In the genomic region with DNA sequence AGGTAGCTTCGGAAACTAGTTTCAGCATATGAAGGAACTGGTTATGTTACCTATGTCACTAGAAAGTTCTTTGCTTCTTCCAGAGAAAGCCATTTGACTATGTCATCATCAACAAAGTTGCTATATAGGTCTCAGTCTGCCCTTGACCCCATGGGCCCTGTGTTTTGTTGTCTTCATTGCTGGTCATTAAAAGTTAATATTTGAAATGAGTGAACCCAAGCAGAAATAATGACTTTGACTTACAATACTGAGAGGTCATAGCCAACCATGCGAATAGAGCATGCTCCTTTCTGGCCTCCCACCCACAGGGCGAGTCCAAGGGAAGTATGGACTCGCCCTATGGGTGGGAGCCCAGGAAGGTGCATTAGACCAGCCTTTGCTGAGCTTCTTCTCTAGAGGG, we compare ENCODE assay signal across 1 cellular context.
TF ChIP-seq lines count a peak whose summit lies in the region.

No MANE protein-coding gene starts in this region.

TF ChIP-seq in GM12878, 131 proteins besides CTCF, POLR2A, EP300 and RAD21 (continued from another document):
- TF ChIP-seq, protein P1, sequence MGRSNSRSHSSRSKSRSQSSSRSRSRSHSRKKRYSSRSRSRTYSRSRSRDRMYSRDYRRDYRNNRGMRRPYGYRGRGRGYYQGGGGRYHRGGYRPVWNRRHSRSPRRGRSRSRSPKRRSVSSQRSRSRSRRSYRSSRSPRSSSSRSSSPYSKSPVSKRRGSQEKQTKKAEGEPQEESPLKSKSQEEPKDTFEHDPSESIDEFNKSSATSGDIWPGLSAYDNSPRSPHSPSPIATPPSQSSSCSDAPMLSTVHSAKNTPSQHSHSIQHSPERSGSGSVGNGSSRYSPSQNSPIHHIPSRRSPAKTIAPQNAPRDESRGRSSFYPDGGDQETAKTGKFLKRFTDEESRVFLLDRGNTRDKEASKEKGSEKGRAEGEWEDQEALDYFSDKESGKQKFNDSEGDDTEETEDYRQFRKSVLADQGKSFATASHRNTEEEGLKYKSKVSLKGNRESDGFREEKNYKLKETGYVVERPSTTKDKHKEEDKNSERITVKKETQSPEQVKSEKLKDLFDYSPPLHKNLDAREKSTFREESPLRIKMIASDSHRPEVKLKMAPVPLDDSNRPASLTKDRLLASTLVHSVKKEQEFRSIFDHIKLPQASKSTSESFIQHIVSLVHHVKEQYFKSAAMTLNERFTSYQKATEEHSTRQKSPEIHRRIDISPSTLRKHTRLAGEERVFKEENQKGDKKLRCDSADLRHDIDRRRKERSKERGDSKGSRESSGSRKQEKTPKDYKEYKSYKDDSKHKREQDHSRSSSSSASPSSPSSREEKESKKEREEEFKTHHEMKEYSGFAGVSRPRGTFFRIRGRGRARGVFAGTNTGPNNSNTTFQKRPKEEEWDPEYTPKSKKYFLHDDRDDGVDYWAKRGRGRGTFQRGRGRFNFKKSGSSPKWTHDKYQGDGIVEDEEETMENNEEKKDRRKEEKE (IDR thresholded peaks at IDR 0.05), result no peak
